In the genomic region with DNA sequence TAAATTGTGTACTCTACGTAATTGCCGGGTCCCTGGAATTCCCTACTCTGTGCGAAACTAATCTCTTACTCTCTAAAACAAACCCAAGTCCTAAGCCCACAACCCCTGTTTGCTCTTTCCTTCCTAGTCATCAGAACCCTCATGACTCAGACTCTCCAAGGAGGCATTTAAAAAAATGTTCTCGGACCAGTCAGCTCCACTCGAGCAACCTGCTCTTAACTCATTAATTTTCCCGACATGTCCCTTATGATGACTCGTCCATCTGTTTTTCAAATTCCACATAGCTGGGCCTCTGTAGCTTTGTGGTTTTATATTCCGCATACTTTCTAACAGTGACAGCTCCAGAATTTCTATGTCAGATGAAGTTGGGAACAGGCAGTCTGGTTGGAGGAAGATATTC, we compare ENCODE assay signal across 1 cellular context.
TF ChIP-seq lines count a peak whose summit lies in the region.

No MANE protein-coding gene starts in this region.

TF ChIP-seq in HCT116, 20 proteins besides CTCF, POLR2A, EP300 and RAD21 (continued from another document):
- TF ChIP-seq JUND (IDR thresholded peaks at IDR 0.05) = peak; percentile 56
- no peak for TF ChIP-seq EZH2phosphoT487 (IDR thresholded peaks at IDR 0.05; ENCODE audit: borderline replicate concordance)
- no peak for TF ChIP-seq ELF1 (IDR thresholded peaks at IDR 0.05; ENCODE audit: borderline replicate concordance, low read depth)
- TF ChIP-seq, protein P1, sequence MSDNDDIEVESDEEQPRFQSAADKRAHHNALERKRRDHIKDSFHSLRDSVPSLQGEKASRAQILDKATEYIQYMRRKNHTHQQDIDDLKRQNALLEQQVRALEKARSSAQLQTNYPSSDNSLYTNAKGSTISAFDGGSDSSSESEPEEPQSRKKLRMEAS (IDR thresholded peaks at IDR 0.05) = no peak
- no peak for TF ChIP-seq ZBTB33 (IDR thresholded peaks at IDR 0.05; ENCODE audit: extremely low read depth, insufficient replicate concordance, low read length)
- TF ChIP-seq EZH2 (IDR thresholded peaks at IDR 0.05) = no peak
- no peak for TF ChIP-seq EGR1 (IDR thresholded peaks at IDR 0.05; ENCODE audit: low read depth)
- no peak for TF ChIP-seq SP1 (IDR thresholded peaks at IDR 0.05; ENCODE audit: low read depth)
- no peak for TF ChIP-seq SIN3A (IDR thresholded peaks at IDR 0.05; ENCODE audit: low read depth)
- TF ChIP-seq TCF7L2 (IDR thresholded peaks at IDR 0.05; ENCODE audit: borderline replicate concordance, extremely low read depth, insufficient read depth, insufficient read length) = no peak
- TF ChIP-seq SRF (IDR thresholded peaks at IDR 0.05; ENCODE audit: low read depth) = no peak
- no peak for TF ChIP-seq YY1 (IDR thresholded peaks at IDR 0.05; ENCODE audit: extremely low read depth, insufficient replicate concordance, low read depth, low read length)
- no peak for TF ChIP-seq ATF3 (IDR thresholded peaks at IDR 0.05)
